ENCODE assay signal across 18 cellular contexts in the genomic region with DNA sequence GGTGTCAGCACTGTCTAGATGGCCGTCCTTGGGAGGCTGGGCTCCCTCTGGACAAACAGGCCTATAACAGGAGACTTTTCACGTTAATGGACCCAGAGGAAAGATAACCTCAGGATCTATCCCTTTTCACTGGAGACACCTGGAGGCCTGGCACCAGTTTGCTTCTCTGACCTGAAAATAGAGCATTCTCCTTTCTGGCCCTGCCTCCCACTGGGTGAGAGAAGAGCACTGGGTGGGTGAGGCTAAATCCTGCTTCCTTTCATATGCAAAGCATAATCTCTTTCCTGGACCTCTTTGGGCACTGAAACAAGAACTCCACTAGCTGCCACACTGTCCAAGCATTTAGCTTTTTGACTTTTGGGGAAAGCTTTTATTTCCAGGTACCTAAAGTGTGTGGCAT.
"Had no signal": no experiment of that assay in that cellular context is flagged by ENCODE, and none has a peak within 500 bp of the region (broad histone marks: within the 10 kb centered on the region; RNA-seq: fewer than 3 reads in every experiment).

No MANE protein-coding gene starts in this region.

- H3K4me3 Mint-ChIP-seq: activated naive CD8-positive, alpha-beta T cell treated with anti-CD3 and anti-CD28 coated beads, Interleukin-2, amount 10 ng/mL, durations not matched to agents 7 days and 5 days; activated T-helper 1 cell treated with anti-CD3 and anti-CD28 coated beads, Interleukin-12 subunit alpha, Interleukin-12 subunit beta, Interleukin-2, Interleukin-4 antibody, amounts not matched to agents 30 ng/mL and 10 ng/mL and 1 ng/mL, durations not matched to agents 14 hours and 24 hours and 36 hours; brain; effector memory CD8-positive, alpha-beta T cell; memory B cell; natural killer cell; stimulated activated effector memory CD8-positive, alpha-beta T cell treated with anti-CD3 and anti-CD28 coated beads, Interleukin-12 subunit alpha, Interleukin-12 subunit beta, amount 100 ng/mL, for 72 hours; T-helper 2 cell treated with Interferon-gamma antibody and Interleukin-4, amounts not matched to agents 5 μg/mL and 100 μg/mL, for 36 hours had no signal

- H3K27me3 Mint-ChIP-seq: effector memory CD8-positive, alpha-beta T cell; memory B cell had no signal

- DNase-seq: activated CD4-positive, alpha-beta T cell treated with anti-CD3 and anti-CD28 coated beads, Interleukin-2, amount 50 U/mL, for 1 hour; activated CD4-positive, CD25-positive, alpha-beta regulatory T cell; activated naive CD8-positive, alpha-beta T cell treated with anti-CD3 and anti-CD28 coated beads, Interleukin-2, amount 10 ng/mL, durations not matched to agents 7 days and 5 days; dermis blood vessel endothelial cell; effector memory CD8-positive, alpha-beta T cell; heart right ventricle; islet precursor cell; left lung; natural killer cell; nucleus accumbens; stimulated activated CD4-positive, alpha-beta T cell treated with anti-CD3 and anti-CD28 coated beads, Interleukin-12 subunit alpha, Interleukin-12 subunit beta, amount 100 ng/mL, for 4 hours had no signal

- H3K36me3 ChIP-seq: heart right ventricle, left lung had no signal

- H3K27ac Mint-ChIP-seq: activated naive CD8-positive, alpha-beta T cell treated with anti-CD3 and anti-CD28 coated beads, Interleukin-2, amount 10 ng/mL, durations not matched to agents 7 days and 5 days; activated T-helper 1 cell treated with anti-CD3 and anti-CD28 coated beads, Interleukin-12 subunit alpha, Interleukin-12 subunit beta, Interleukin-2, Interleukin-4 antibody, amounts not matched to agents 30 ng/mL and 10 ng/mL and 1 ng/mL, durations not matched to agents 14 hours and 24 hours and 36 hours; brain; natural killer cell; T-helper 2 cell treated with Interferon-gamma antibody and Interleukin-4, amounts not matched to agents 5 μg/mL and 100 μg/mL, for 36 hours had no signal

- ATAC-seq: effector memory CD8-positive, alpha-beta T cell; gastroesophageal sphincter; left lung; natural killer cell; stimulated activated effector memory CD8-positive, alpha-beta T cell treated with anti-CD3 and anti-CD28 coated beads, Interleukin-12 subunit alpha, Interleukin-12 subunit beta, amount 100 ng/mL, for 72 hours had no signal

- H3K9me3 Mint-ChIP-seq: activated naive CD8-positive, alpha-beta T cell treated with anti-CD3 and anti-CD28 coated beads, Interleukin-2, amount 10 ng/mL, durations not matched to agents 7 days and 5 days; activated T-helper 1 cell treated with anti-CD3 and anti-CD28 coated beads, Interleukin-12 subunit alpha, Interleukin-12 subunit beta, Interleukin-2, Interleukin-4 antibody, amounts not matched to agents 30 ng/mL and 10 ng/mL and 1 ng/mL, durations not matched to agents 14 hours and 24 hours and 36 hours; brain; effector memory CD8-positive, alpha-beta T cell; memory B cell; natural killer cell; stimulated activated effector memory CD8-positive, alpha-beta T cell treated with anti-CD3 and anti-CD28 coated beads, Interleukin-12 subunit alpha, Interleukin-12 subunit beta, amount 100 ng/mL, for 72 hours; T-helper 2 cell treated with Interferon-gamma antibody and Interleukin-4, amounts not matched to agents 5 μg/mL and 100 μg/mL, for 36 hours had no signal

- H3K27me3 ChIP-seq: gastroesophageal sphincter, heart right ventricle, left lung had no signal

- H3K27ac ChIP-seq: epithelial cell of prostate, gastroesophageal sphincter, left lung had no signal

- H3K4me3 ChIP-seq: gastroesophageal sphincter, heart right ventricle, left lung had no signal

- H3K36me3 Mint-ChIP-seq: natural killer cell had no signal

- H3K9me3 ChIP-seq: gastroesophageal sphincter, heart right ventricle, left lung had no signal
